ENCODE assay signal across 8 cellular contexts in genomic region chr4:153497988-153498967, GRCh38. TPM values are rescaled to one million over a fixed set of nuclear protein-coding genes. Genes with fewer than 3 reads are reported as not detected.
DNase-seq lines count a peak whose midpoint lies in the region; ATAC-seq and TF ChIP-seq lines count a peak whose summit lies in the region.

No MANE protein-coding gene starts in this region.

- peak overlapping the region in 2 of 3 donors; percentile 36 to 58 for H3K9ac ChIP-seq in skeletal muscle tissue (ENCODE audit: low read depth in 1 of 3, low read length in 3 of 3)

- peak overlapping the region; percentile 32 for H3K27ac ChIP-seq in skeletal muscle tissue (ENCODE audit: low read depth, low read length)

- H3K4me3 ChIP-seq in GM12864 (ENCODE audit: low read depth, low read length) (peak overlapping the region; percentile 22), skeletal muscle tissue (ENCODE audit: low read length in 3 of 3) (peak overlapping the region in 2 of 3 donors; percentile 15 to 19)

- no peaks in the 10 kb centered on the region for H3K36me3 ChIP-seq in skeletal muscle tissue (ENCODE audit: control insufficient read depth in 3 of 3, insufficient read depth in 3 of 3, low read length in 3 of 3)

- peaks cover 23 to 51% (median 41%) of the 10 kb centered on the region in 3 donors for H3K4me1 ChIP-seq in skeletal muscle tissue (ENCODE audit: control insufficient read depth in 3 of 3, insufficient read depth in 3 of 3, low read length in 3 of 3)

- no peak for DNase-seq in GM12864 (ENCODE audit: low read depth)
- DNase-seq in NCI-H1048 (lab: John Stamatoyannopoulos, UW) = peak; percentile 23
- peak; percentile 84 for DNase-seq in fibroblast of peridontal ligament (ENCODE audit: extremely low read depth)
- DNase-seq in HuH-7 (ENCODE audit: low spot score) = no peak
- DNase-seq in activated CD4-positive, CD25-positive, alpha-beta regulatory T cell treated with anti-CD3 and anti-CD28 coated beads, Interleukin-2, amount 50 U/mL, for 72 hours = no peak

- TF ChIP-seq CTCF in GM12864 (IDR thresholded peaks at IDR 0.05; ENCODE audit: low read depth, low read length, missing control alignments) = no peak

- ATAC-seq in GM21526 (IDR thresholded peaks at IDR 0.05; ENCODE audit: low FRiP score, unreplicated experiment) (peak; percentile 67), HG02970 (IDR thresholded peaks at IDR 0.05; ENCODE audit: low FRiP score, unreplicated experiment) (no peak)

- H3K27me3 ChIP-seq in skeletal muscle tissue (ENCODE audit: control insufficient read depth in 3 of 3, insufficient read depth in 3 of 3, low read length in 3 of 3) = no peaks in the 10 kb centered on the region

- no peaks in the 10 kb centered on the region for H3K9me3 ChIP-seq in skeletal muscle tissue (ENCODE audit: control insufficient read depth in 3 of 3, low read length in 3 of 3)

RNA-seq across cellular contexts. Expression of gene TMEM131L, which starts 32.1 kb away (rescaled TPM):
- 69.4 TPM for total RNA-seq in skeletal muscle tissue

Comparison
In these comparisons a context has a peak if more than half of its experiments do, and no peak if none do; other contexts are left out.
1. DNase-seq: peak in NCI-H1048 (single experiment) and fibroblast of peridontal ligament (single experiment); none in GM12864 (single experiment), HuH-7 (single experiment) and activated CD4-positive, CD25-positive, alpha-beta regulatory T cell treated with anti-CD3 and anti-CD28 coated beads, Interleukin-2, amount 50 U/mL, for 72 hours (single experiment).